Comparison of ENCODE assay signal across 14 cellular contexts in genomic region chr11:128379587-128380279, GRCh38.
DNase-seq lines count a peak whose midpoint lies in the region; ATAC-seq and FAIRE-seq lines count a peak whose summit lies in the region.
"Had no signal": no experiment of that assay in that cellular context is flagged by ENCODE, and none has a peak within 500 bp of the region (broad histone marks: within the 10 kb centered on the region; RNA-seq: fewer than 3 reads in every experiment).

No MANE protein-coding gene starts in this region.

- intact Hi-C loops in activated CD4-positive, alpha-beta memory T cell treated with anti-CD3 and anti-CD28 coated beads for 36 hours (cut with micrococcal nuclease): loop anchor here (1.0 to 5.0 kb wide), 6 partner anchors 19 to 90 kb away; no protein-coding TSS in a partner anchor

- POLR2A ChIA-PET in activated CD4-positive, alpha-beta memory T cell treated with anti-CD3 and anti-CD28 coated beads for 36 hours (lab: Charles Lee): interaction anchor here (0.9 kb wide), 1 partner anchor 52 kb away, joined by 3 read pairs; no protein-coding TSS in a partner anchor

- CTCF ChIA-PET in activated CD4-positive, alpha-beta memory T cell treated with anti-CD3 and anti-CD28 coated beads for 36 hours (lab: Charles Lee): interaction anchor here (0.7 to 1.1 kb wide), 3 partner anchors 14 to 87 kb away, joined by 3 read pairs; no protein-coding TSS in a partner anchor

- peak; percentile 67 for ATAC-seq in central memory CD8-positive, alpha-beta T cell (replicated peaks; ENCODE audit: extremely low read depth, poor library complexity, severe bottlenecking)
- ATAC-seq: A549, mucosa of descending colon had no signal

- H3K4me3 Mint-ChIP-seq in activated CD4-positive, alpha-beta memory T cell treated with anti-CD3 and anti-CD28 coated beads for 36 hours: peak overlapping the region; percentile 11
- H3K4me3 Mint-ChIP-seq in central memory CD8-positive, alpha-beta T cell: no peak overlapping the region

- peaks cover 26% of the 10 kb centered on the region for H3K9me3 Mint-ChIP-seq in activated CD4-positive, alpha-beta memory T cell treated with anti-CD3 and anti-CD28 coated beads for 36 hours
- peaks cover 6% of the 10 kb centered on the region for H3K9me3 Mint-ChIP-seq in central memory CD8-positive, alpha-beta T cell

- H3K36me3 Mint-ChIP-seq in activated CD4-positive, alpha-beta memory T cell treated with anti-CD3 and anti-CD28 coated beads for 36 hours: peaks cover 18% of the 10 kb centered on the region
- peaks cover 4% of the 10 kb centered on the region for H3K36me3 Mint-ChIP-seq in central memory CD8-positive, alpha-beta T cell (ENCODE audit: insufficient read depth)

- no peaks in the 10 kb centered on the region for H3K27me3 Mint-ChIP-seq in activated CD4-positive, alpha-beta memory T cell treated with anti-CD3 and anti-CD28 coated beads for 36 hours
- no peaks in the 10 kb centered on the region for H3K27me3 Mint-ChIP-seq in central memory CD8-positive, alpha-beta T cell

- no peak for FAIRE-seq in GM19239 (lab: Jason Lieb, UNC)
- FAIRE-seq: A549 had no signal

- H3K4me1 Mint-ChIP-seq in activated CD4-positive, alpha-beta memory T cell treated with anti-CD3 and anti-CD28 coated beads for 36 hours (ENCODE audit: low read depth): peaks cover 41% of the 10 kb centered on the region
- H3K4me1 Mint-ChIP-seq in central memory CD8-positive, alpha-beta T cell: peaks cover 25% of the 10 kb centered on the region

- peak overlapping the region; percentile 56 for H3K27ac Mint-ChIP-seq in activated CD4-positive, alpha-beta memory T cell treated with anti-CD3 and anti-CD28 coated beads for 36 hours
- H3K27ac Mint-ChIP-seq in central memory CD8-positive, alpha-beta T cell (ENCODE audit: low read depth): peak overlapping the region; percentile 37

- DNase-seq in activated CD8-positive, alpha-beta memory T cell treated with anti-CD3 and anti-CD28 coated beads, Interleukin-2, amount 50 U/mL, for 1 hour (ENCODE audit: extremely low read depth): peak; percentile 4
- no peak for DNase-seq in activated CD8-positive, alpha-beta memory T cell treated with anti-CD3 and anti-CD28 coated beads, Interleukin-2, amount 50 U/mL, for 48 hours
- DNase-seq in activated CD4-positive, alpha-beta memory T cell treated with anti-CD3 and anti-CD28 coated beads for 36 hours: peak; percentile 57
- no peak for DNase-seq in central memory CD8-positive, alpha-beta T cell (ENCODE audit: low spot score in 2 of 2)
- peak; percentile 5 to 21 for DNase-seq in stimulated activated CD8-positive, alpha-beta memory T cell treated with anti-CD3 and anti-CD28 coated beads, Interleukin-7, amount 100 ng/mL, for 4 hours (ENCODE audit: low read depth in 2 of 2)
- DNase-seq in epidermal melanocyte (ENCODE audit: insufficient read length, low spot score): no peak
- no peak for DNase-seq in GM19239 (ENCODE audit: insufficient read length, low spot score)
- no peak for DNase-seq in NCI-H2196 (lab: John Stamatoyannopoulos, UW; ENCODE audit: unreplicated experiment)
- DNase-seq: DMS153, mucosa of descending colon, NCI-H1417, NCI-H69, SIG-M5 had no signal

Comparison
In these comparisons a context has a peak if more than half of its experiments do, and no peak if none do; other contexts are left out.
1. DNase-seq: peak in activated CD8-positive, alpha-beta memory T cell treated with anti-CD3 and anti-CD28 coated beads, Interleukin-2, amount 50 U/mL, for 1 hour (single experiment), activated CD4-positive, alpha-beta memory T cell treated with anti-CD3 and anti-CD28 coated beads for 36 hours (single experiment) and stimulated activated CD8-positive, alpha-beta memory T cell treated with anti-CD3 and anti-CD28 coated beads, Interleukin-7, amount 100 ng/mL, for 4 hours (2 of 2); none in activated CD8-positive, alpha-beta memory T cell treated with anti-CD3 and anti-CD28 coated beads, Interleukin-2, amount 50 U/mL, for 48 hours (single experiment), central memory CD8-positive, alpha-beta T cell (0 of 2), epidermal melanocyte (single experiment), GM19239 (single experiment) and NCI-H2196 (single experiment).